Comparison of ENCODE assay signal across 16 cellular contexts in the genomic region with DNA sequence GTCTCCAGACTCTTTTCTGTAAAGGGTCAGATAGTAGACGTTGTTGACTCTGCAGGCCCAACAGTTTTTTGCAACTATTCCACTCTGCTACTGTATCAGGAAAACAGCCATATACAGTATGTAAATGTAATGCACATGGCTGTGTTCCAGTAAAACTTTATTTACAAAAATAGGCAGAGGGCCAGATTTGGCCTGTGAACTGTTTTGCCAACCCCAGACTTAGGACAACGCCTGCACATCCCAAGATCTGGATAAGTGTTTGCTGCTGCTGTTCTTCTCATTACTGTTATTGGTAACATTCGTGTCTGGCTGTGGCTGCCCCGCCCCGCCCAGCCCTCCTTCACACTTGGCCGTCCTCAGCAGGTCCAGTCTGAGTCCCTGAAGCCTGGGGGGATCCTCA.
"Had no signal": no experiment of that assay in that cellular context is flagged by ENCODE, and none has a peak within 500 bp of the region (broad histone marks: within the 10 kb centered on the region; RNA-seq: fewer than 3 reads in every experiment).

No MANE protein-coding gene starts in this region.

- H3K27me3 ChIP-seq: colonic mucosa, heart right ventricle had no signal

- H3K4me1 ChIP-seq: colonic mucosa had no signal

- H3K36me3 Mint-ChIP-seq: natural killer cell treated with Interleukin-12 subunit alpha and Interleukin-12 subunit beta and Interleukin-15 and Interleukin-18, amount 100 ng/mL, for 72 hours; WTC11 had no signal

- H3K9me3 ChIP-seq: colonic mucosa, heart right ventricle, thoracic aorta had no signal

- H3K27me3 Mint-ChIP-seq: activated CD4-positive, alpha-beta memory T cell treated with anti-CD3 and anti-CD28 coated beads, Interleukin-2, amount 10 ng/mL, durations not matched to agents 7 days and 5 days; activated naive CD8-positive, alpha-beta T cell; activated T-cell treated with anti-CD3 and anti-CD28 coated beads, Interleukin-2, amount 50 U/mL, for 24 hours; natural killer cell treated with Interleukin-12 subunit alpha and Interleukin-12 subunit beta and Interleukin-15 and Interleukin-18, amount 100 ng/mL, for 72 hours; stimulated activated naive CD8-positive, alpha-beta T cell treated with anti-CD3 and anti-CD28 coated beads, Interleukin-15, Interleukin-2, amounts not matched to agents 100 ng/mL and 50 ng/mL, for 24 hours had no signal

- H3K36me3 ChIP-seq: colonic mucosa had no signal

- H3K4me3 Mint-ChIP-seq: activated CD4-positive, alpha-beta memory T cell treated with anti-CD3 and anti-CD28 coated beads, Interleukin-2, amount 10 ng/mL, durations not matched to agents 7 days and 5 days; activated naive CD8-positive, alpha-beta T cell; activated T-cell treated with anti-CD3 and anti-CD28 coated beads, Interleukin-2, amount 50 U/mL, for 24 hours; natural killer cell treated with Interleukin-12 subunit alpha and Interleukin-12 subunit beta and Interleukin-15 and Interleukin-18, amount 100 ng/mL, for 72 hours; stimulated activated naive CD8-positive, alpha-beta T cell treated with anti-CD3 and anti-CD28 coated beads, Interleukin-15, Interleukin-2, amounts not matched to agents 100 ng/mL and 50 ng/mL, for 24 hours; WTC11 had no signal

- H3K9me3 Mint-ChIP-seq: activated CD4-positive, alpha-beta memory T cell treated with anti-CD3 and anti-CD28 coated beads, Interleukin-2, amount 10 ng/mL, durations not matched to agents 7 days and 5 days; activated T-cell treated with anti-CD3 and anti-CD28 coated beads, Interleukin-2, amount 50 U/mL, for 24 hours; natural killer cell treated with Interleukin-12 subunit alpha and Interleukin-12 subunit beta and Interleukin-15 and Interleukin-18, amount 100 ng/mL, for 72 hours; stimulated activated naive CD8-positive, alpha-beta T cell treated with anti-CD3 and anti-CD28 coated beads, Interleukin-15, Interleukin-2, amounts not matched to agents 100 ng/mL and 50 ng/mL, for 24 hours; WTC11 had no signal

- H3K27ac Mint-ChIP-seq: activated CD4-positive, alpha-beta memory T cell treated with anti-CD3 and anti-CD28 coated beads, Interleukin-2, amount 10 ng/mL, durations not matched to agents 7 days and 5 days; activated naive CD8-positive, alpha-beta T cell; natural killer cell treated with Interleukin-12 subunit alpha and Interleukin-12 subunit beta and Interleukin-15 and Interleukin-18, amount 100 ng/mL, for 72 hours; stimulated activated naive CD8-positive, alpha-beta T cell treated with anti-CD3 and anti-CD28 coated beads, Interleukin-15, Interleukin-2, amounts not matched to agents 100 ng/mL and 50 ng/mL, for 24 hours had no signal

- H3K27ac ChIP-seq: colonic mucosa had no signal

- H3K4me1 Mint-ChIP-seq: activated CD4-positive, alpha-beta memory T cell treated with anti-CD3 and anti-CD28 coated beads, Interleukin-2, amount 10 ng/mL, durations not matched to agents 7 days and 5 days had no signal

- H3K4me3 ChIP-seq: colonic mucosa, heart right ventricle, thoracic aorta had no signal

- DNase-seq: activated CD4-positive, alpha-beta memory T cell treated with anti-CD3 and anti-CD28 coated beads, Interleukin-2, amount 10 ng/mL, durations not matched to agents 7 days and 5 days; activated CD4-positive, alpha-beta T cell treated with anti-CD3 and anti-CD28 coated beads for 4 hours; activated gamma-delta T cell; activated T-cell treated with anti-CD3 and anti-CD28 coated beads, Interleukin-2, amount 50 U/mL, for 24 hours; amniotic stem cell; central memory CD4-positive, alpha-beta T cell; colonic mucosa; effector CD4-positive, alpha-beta T cell; heart right ventricle; mesenchymal stem cell; T-helper 2 cell had no signal

- ATAC-seq: heart right ventricle; natural killer cell treated with Interleukin-12 subunit alpha and Interleukin-12 subunit beta and Interleukin-15 and Interleukin-18, amount 100 ng/mL, for 72 hours; WTC11 had no signal
